ENCODE assay signal across 14 cellular contexts in the genomic region with DNA sequence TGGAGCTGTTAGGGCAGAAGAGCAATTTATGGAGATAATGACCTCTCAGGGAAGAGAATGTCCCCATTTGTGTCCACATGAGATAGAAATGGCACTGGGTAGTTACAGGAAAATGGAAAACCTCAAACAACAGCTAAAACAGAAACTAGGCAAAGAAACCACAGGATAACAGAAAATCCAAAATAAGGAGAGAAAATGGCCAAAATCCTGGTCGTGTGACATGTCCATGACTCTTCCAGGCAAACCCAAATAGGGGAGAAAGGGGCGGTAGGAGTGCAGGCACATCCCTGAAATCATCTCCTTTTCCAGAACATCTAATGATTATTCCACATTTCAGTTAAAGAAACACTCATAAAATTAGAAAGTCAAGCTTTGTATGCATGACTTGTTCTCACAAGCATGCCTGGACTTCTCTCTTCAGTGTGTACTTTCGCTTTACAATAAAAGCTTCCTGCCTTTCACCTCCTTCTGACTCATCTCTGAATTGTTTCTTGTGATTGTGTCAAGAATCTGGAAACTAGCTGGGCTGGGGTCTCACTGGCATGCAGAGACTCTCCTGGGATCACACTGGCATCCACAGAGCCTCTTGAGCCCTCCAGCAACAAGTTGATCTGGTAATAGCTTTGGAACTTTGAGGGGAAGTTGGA.
DNase-seq lines count a peak whose midpoint lies in the region; ATAC-seq and TF ChIP-seq lines count a peak whose summit lies in the region.
"Had no signal": no experiment of that assay in that cellular context is flagged by ENCODE, and none has a peak within 500 bp of the region (broad histone marks: within the 10 kb centered on the region; RNA-seq: fewer than 3 reads in every experiment).

No MANE protein-coding gene starts in this region.

- no peaks in the 10 kb centered on the region for H3K36me3 Mint-ChIP-seq in naive thymus-derived CD4-positive, alpha-beta T cell
- H3K36me3 Mint-ChIP-seq: CD14-positive monocyte had no signal

- H3K27me3 ChIP-seq in MG63 (no peaks in the 10 kb centered on the region), foreskin keratinocyte (no peaks in the 10 kb centered on the region)
- H3K27me3 ChIP-seq in naive thymus-derived CD4-positive, alpha-beta T cell (ENCODE audit: control insufficient read depth in 2 of 2, insufficient read depth in 2 of 2, low read length in 2 of 2), result no peaks in the 10 kb centered on the region

- no peak for TF ChIP-seq CTCF in foreskin keratinocyte (conservative IDR thresholded peaks at IDR 0.05)

- H3K27ac ChIP-seq in foreskin keratinocyte (peak overlapping the region; percentile 3), caudate nucleus (ENCODE audit: low read depth, low read length) (no peak overlapping the region)
- H3K27ac ChIP-seq in naive thymus-derived CD4-positive, alpha-beta T cell (ENCODE audit: low read depth, low read length), result no peak overlapping the region
- H3K27ac ChIP-seq: lower lobe of right lung, WERI-Rb-1 had no signal

- ATAC-seq in HG02623 (IDR thresholded peaks at IDR 0.05; ENCODE audit: unreplicated experiment) (peak; percentile 58), foreskin keratinocyte (peak; percentile 79)
- ATAC-seq in naive thymus-derived CD4-positive, alpha-beta T cell, result no peak
- ATAC-seq: lower lobe of right lung had no signal

- no peaks in the 10 kb centered on the region for H3K9me3 ChIP-seq in MG63
- H3K9me3 ChIP-seq in naive thymus-derived CD4-positive, alpha-beta T cell (ENCODE audit: control insufficient read depth in 2 of 3, low read length in 3 of 3), result no peaks in the 10 kb centered on the region
- H3K9me3 ChIP-seq: lower lobe of right lung had no signal

- no peak overlapping the region for H3K27ac Mint-ChIP-seq in naive thymus-derived CD4-positive, alpha-beta T cell

- no peak overlapping the region for H3K4me3 Mint-ChIP-seq in naive thymus-derived CD4-positive, alpha-beta T cell
- H3K4me3 Mint-ChIP-seq: CD14-positive monocyte had no signal

- no peaks in the 10 kb centered on the region for H3K36me3 ChIP-seq in MG63
- no peaks in the 10 kb centered on the region for H3K36me3 ChIP-seq in naive thymus-derived CD4-positive, alpha-beta T cell (ENCODE audit: control insufficient read depth in 2 of 3, insufficient read depth in 3 of 3, low read length in 3 of 3)
- H3K36me3 ChIP-seq: lower lobe of right lung, WERI-Rb-1 had no signal

- H3K27me3 Mint-ChIP-seq in naive thymus-derived CD4-positive, alpha-beta T cell, result peaks cover 0 to 3% (median 0%) of the 10 kb centered on the region in 5 donors

- peaks cover 0 to 2% (median 0%) of the 10 kb centered on the region in 7 donors for H3K4me1 Mint-ChIP-seq in naive thymus-derived CD4-positive, alpha-beta T cell
- H3K4me1 Mint-ChIP-seq: CD14-positive monocyte had no signal

- peaks cover 24% of the 10 kb centered on the region for H3K4me1 ChIP-seq in foreskin keratinocyte
- no peaks in the 10 kb centered on the region for H3K4me1 ChIP-seq in naive thymus-derived CD4-positive, alpha-beta T cell (ENCODE audit: control insufficient read depth in 2 of 2, insufficient read depth in 2 of 2, low read length in 2 of 2)
- H3K4me1 ChIP-seq: lower lobe of right lung had no signal

- POLR2A ChIA-PET in naive thymus-derived CD4-positive, alpha-beta T cell (lab: Charles Lee), result no interaction called here

- peak; percentile 9 for DNase-seq in MG63
- DNase-seq in foreskin keratinocyte, result peak; percentile 67 to 85
- no peak for DNase-seq in naive thymus-derived CD4-positive, alpha-beta T cell
- no peak for DNase-seq in NCI-H1694 treated with DMSO at 0.1 percent for 48 hours (lab: John Stamatoyannopoulos, UW)
- no peak for DNase-seq in AML-193 (lab: John Stamatoyannopoulos, UW)
- no peak for DNase-seq in caudate nucleus (lab: John Stamatoyannopoulos, UW)
- DNase-seq: activated naive CD4-positive, alpha-beta T cell treated with Interleukin-2 at 50 U/mL for 16 hours; lower lobe of right lung; NCI-H774; substantia nigra; WERI-Rb-1 had no signal

- H3K4me3 ChIP-seq in GM08714 (ENCODE audit: low read length), result peak overlapping the region; percentile 13; the same call in 1 of the 2 replicates
- H3K4me3 ChIP-seq in MG63, result peak overlapping the region; percentile 14; the same call in 1 of the 2 replicates
- H3K4me3 ChIP-seq in naive thymus-derived CD4-positive, alpha-beta T cell (ENCODE audit: low read length), result no peak overlapping the region
- H3K4me3 ChIP-seq: lower lobe of right lung had no signal

- intact Hi-C loops in naive thymus-derived CD4-positive, alpha-beta T cell (cut with micrococcal nuclease), result no loop called here

- peaks cover 3 to 24% (median 6%) of the 10 kb centered on the region in 11 donors for H3K9me3 Mint-ChIP-seq in naive thymus-derived CD4-positive, alpha-beta T cell

- CTCF ChIA-PET in naive thymus-derived CD4-positive, alpha-beta T cell (lab: Charles Lee), result no interaction called here

Comparison
In these comparisons a context has a peak if more than half of its experiments do, and no peak if none do; other contexts are left out.
1. DNase-seq: peak in MG63 (single experiment) and foreskin keratinocyte (2 of 2); none in naive thymus-derived CD4-positive, alpha-beta T cell (0 of 9), NCI-H1694 treated with DMSO at 0.1 percent for 48 hours (single experiment), AML-193 (0 of 2) and caudate nucleus (0 of 61).